ENCODE assay signal across 8 cellular contexts in the genomic region with DNA sequence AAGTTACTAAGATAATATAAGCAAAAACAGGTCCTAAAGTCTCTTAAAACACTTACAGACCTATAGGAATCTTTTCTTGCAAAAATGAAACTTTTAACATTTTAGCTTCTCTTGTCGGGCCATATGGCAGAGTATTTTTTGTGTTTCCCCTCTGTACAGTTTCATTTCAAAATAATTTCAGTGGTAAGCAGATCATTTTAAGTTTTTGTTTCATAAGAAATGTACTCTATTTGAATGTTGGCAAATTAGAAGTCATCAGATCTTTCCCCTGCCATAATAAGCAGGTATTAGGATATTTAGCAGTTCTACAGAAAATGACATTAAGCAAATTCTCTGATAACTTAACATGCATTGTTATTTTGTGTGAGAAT. TPM values are rescaled to one million over a fixed set of nuclear protein-coding genes. Genes with fewer than 3 reads are reported as not detected.
DNase-seq lines count a peak whose midpoint lies in the region; ATAC-seq and TF ChIP-seq lines count a peak whose summit lies in the region.

No MANE protein-coding gene starts in this region.

- H4K12ac ChIP-seq in trophoblast cell (ENCODE audit: low read depth, low read length): no peak overlapping the region

- H3K27ac Mint-ChIP-seq in natural killer cell treated with Interleukin-12 subunit alpha and Interleukin-12 subunit beta and Interleukin-15 and Interleukin-18, amount 100 ng/mL, for 72 hours: peak overlapping the region; percentile 40 to 64
- no peak overlapping the region for H3K27ac Mint-ChIP-seq in natural killer cell
- H3K27ac Mint-ChIP-seq in endothelial cell (ENCODE audit: unreplicated experiment): peak overlapping the region; percentile 17

- no peak overlapping the region for H3K23ac ChIP-seq in trophoblast cell (ENCODE audit: low read length)

- H3K4ac ChIP-seq in trophoblast cell (ENCODE audit: low read depth, low read length): no peak overlapping the region

- no peaks in the 10 kb centered on the region for H3K36me3 ChIP-seq in trophoblast cell (ENCODE audit: control insufficient read depth in 1 of 2, insufficient read depth in 2 of 2, low read length in 2 of 2)

- H3K79me2 ChIP-seq in trophoblast cell (ENCODE audit: control insufficient read depth, insufficient read depth, low read length, poor library complexity): no peaks in the 10 kb centered on the region

- H2BK120ac ChIP-seq in trophoblast cell (ENCODE audit: insufficient read depth, low read length, poor library complexity): no peak overlapping the region

- H3K4me3 ChIP-seq in trophoblast cell (ENCODE audit: low read depth, low read length): no peak overlapping the region

- H3K4me1 Mint-ChIP-seq in natural killer cell treated with Interleukin-12 subunit alpha and Interleukin-12 subunit beta and Interleukin-15 and Interleukin-18, amount 100 ng/mL, for 72 hours (ENCODE audit: low read depth in 2 of 2): peaks cover 10 to 18% of the 10 kb centered on the region in 2 donors
- H3K4me1 Mint-ChIP-seq in natural killer cell (peaks cover 11 to 14% of the 10 kb centered on the region in 2 donors), endothelial cell (ENCODE audit: unreplicated experiment) (peaks cover 70% of the 10 kb centered on the region)

- H3K9me3 Mint-ChIP-seq in natural killer cell treated with Interleukin-12 subunit alpha and Interleukin-12 subunit beta and Interleukin-15 and Interleukin-18, amount 100 ng/mL, for 72 hours: no peaks in the 10 kb centered on the region
- no peaks in the 10 kb centered on the region for H3K9me3 Mint-ChIP-seq in natural killer cell
- H3K9me3 Mint-ChIP-seq in endothelial cell (ENCODE audit: unreplicated experiment): no peaks in the 10 kb centered on the region

- peaks cover 5% of the 10 kb centered on the region for H3K79me1 ChIP-seq in trophoblast cell (ENCODE audit: low read length)

- intact Hi-C loops in natural killer cell (cut with micrococcal nuclease): no loop called here

- peaks cover 5 to 7% of the 10 kb centered on the region in 2 donors for H3K27me3 Mint-ChIP-seq in natural killer cell treated with Interleukin-12 subunit alpha and Interleukin-12 subunit beta and Interleukin-15 and Interleukin-18, amount 100 ng/mL, for 72 hours
- peaks cover 0 to 6% of the 10 kb centered on the region in 2 donors for H3K27me3 Mint-ChIP-seq in natural killer cell (ENCODE audit: low read depth in 2 of 2)
- H3K27me3 Mint-ChIP-seq in endothelial cell (ENCODE audit: unreplicated experiment): peaks cover 3% of the 10 kb centered on the region

- DNase-seq in natural killer cell treated with Interleukin-12 subunit alpha and Interleukin-12 subunit beta and Interleukin-15 and Interleukin-18, amount 100 ng/mL, for 72 hours (ENCODE audit: low spot score): no peak
- DNase-seq in natural killer cell (no peak), endothelial cell (ENCODE audit: low spot score) (no peak), dedifferentiated amniotic fluid mesenchymal stem cell (ENCODE audit: extremely low spot score) (no peak), DMS 273 treated with DMSO at 0.1 percent for 48 hours (lab: John Stamatoyannopoulos, UW) (no peak), trophoblast cell (no peak), SK-N-DZ (ENCODE audit: low spot score) (no peak)

- no peak overlapping the region for H2AFZ ChIP-seq in trophoblast cell (ENCODE audit: insufficient read depth, low read length, poor library complexity)

- H3K14ac ChIP-seq in trophoblast cell (ENCODE audit: low read length): no peak overlapping the region

- H2BK12ac ChIP-seq in trophoblast cell (ENCODE audit: low read length): no peak overlapping the region

- H2BK5ac ChIP-seq in trophoblast cell (ENCODE audit: low read depth, low read length, poor library complexity): no peak overlapping the region

- no peak overlapping the region for H3K18ac ChIP-seq in trophoblast cell (ENCODE audit: low read length)

- peak in 1 of 2 donors; percentile 8 for ATAC-seq in natural killer cell treated with Interleukin-12 subunit alpha and Interleukin-12 subunit beta and Interleukin-15 and Interleukin-18, amount 100 ng/mL, for 72 hours
- ATAC-seq in natural killer cell: no peak
- peak; percentile 32 for ATAC-seq in HG03342 (IDR thresholded peaks at IDR 0.05; ENCODE audit: unreplicated experiment)

- peak overlapping the region; percentile 81 for H3K4me3 Mint-ChIP-seq in natural killer cell treated with Interleukin-12 subunit alpha and Interleukin-12 subunit beta and Interleukin-15 and Interleukin-18, amount 100 ng/mL, for 72 hours
- no peak overlapping the region for H3K4me3 Mint-ChIP-seq in natural killer cell
- no peak overlapping the region for H3K4me3 Mint-ChIP-seq in endothelial cell (ENCODE audit: unreplicated experiment)

- no peaks in the 10 kb centered on the region for H3K9me3 ChIP-seq in trophoblast cell (ENCODE audit: insufficient read depth, low read depth, low read length)

- TF ChIP-seq CTCF in natural killer cell (IDR thresholded peaks at IDR 0.05) (no peak), endothelial cell (IDR thresholded peaks at IDR 0.05; ENCODE audit: unreplicated experiment) (no peak)

- H3K9ac ChIP-seq in trophoblast cell (ENCODE audit: low read length): no peak overlapping the region

- H3K36me3 Mint-ChIP-seq in natural killer cell treated with Interleukin-12 subunit alpha and Interleukin-12 subunit beta and Interleukin-15 and Interleukin-18, amount 100 ng/mL, for 72 hours: no peaks in the 10 kb centered on the region
- H3K36me3 Mint-ChIP-seq in natural killer cell: no peaks in the 10 kb centered on the region
- H3K36me3 Mint-ChIP-seq in endothelial cell (ENCODE audit: low read depth, unreplicated experiment): peaks cover 27% of the 10 kb centered on the region

- H4K8ac ChIP-seq in trophoblast cell (ENCODE audit: low read depth, low read length): no peak overlapping the region

- H2AK5ac ChIP-seq in trophoblast cell (ENCODE audit: low read length): no peak overlapping the region

- H3K27ac ChIP-seq in trophoblast cell (ENCODE audit: low read depth, low read length): no peak overlapping the region

- WGBS in trophoblast cell (ENCODE audit: extremely low coverage, insufficient coverage, insufficient read length): no CpG with 5 or more reads among the region's 1 CpG

- H3K27me3 ChIP-seq in trophoblast cell (ENCODE audit: insufficient read depth, low read length): no peaks in the 10 kb centered on the region

- H3K4me2 ChIP-seq in trophoblast cell (ENCODE audit: low read length): no peak overlapping the region

- H3K4me1 ChIP-seq in trophoblast cell (ENCODE audit: control insufficient read depth in 1 of 2, insufficient read depth in 2 of 2, low read length in 2 of 2): peaks cover 3 to 7% of the 10 kb centered on the region in 2 experiments

- no peak overlapping the region for H4K91ac ChIP-seq in trophoblast cell (ENCODE audit: low read depth, low read length)

RNA-seq across cellular contexts. Expression of a gene that starts 37.9 kb away (rescaled TPM):
- total RNA-seq in natural killer cell treated with Interleukin-12 subunit alpha and Interleukin-12 subunit beta and Interleukin-15 and Interleukin-18, amount 100 ng/mL, for 72 hours: 1 to 10 TPM; 3.7 to 5.0 TPM
- total RNA-seq in natural killer cell: under 1 TPM; 0.16 to 0.52 (median 0.40) TPM
- 60.7 TPM for total RNA-seq in endothelial cell (ENCODE audit: unreplicated experiment)
- polyA plus RNA-seq in trophoblast cell (2013): 4.7 and 4.9 TPM in 2 replicates
- 1.4 and 2.2 TPM in 2 replicates for polyA plus RNA-seq in SK-N-DZ (2014; cell fraction: cytosol; rRNA removed)
- 2.7 and 3.1 TPM in 2 replicates for polyA plus RNA-seq in SK-N-DZ (2014; cell fraction: nucleus; rRNA removed)

Comparison
In these comparisons a context has a peak if more than half of its experiments do, and no peak if none do; other contexts are left out.
1. H3K27ac Mint-ChIP-seq: peak in natural killer cell treated with Interleukin-12 subunit alpha and Interleukin-12 subunit beta and Interleukin-15 and Interleukin-18, amount 100 ng/mL, for 72 hours (2 of 2) and endothelial cell (single experiment); none in natural killer cell (0 of 2).
2. RNA of a gene that starts 37.9 kb away (total RNA-seq): 60.7 TPM in endothelial cell (single experiment); 3.7 to 5.0 TPM in natural killer cell treated with Interleukin-12 subunit alpha and Interleukin-12 subunit beta and Interleukin-15 and Interleukin-18, amount 100 ng/mL, for 72 hours and 0.16 to 0.52 TPM in natural killer cell; every median in the first group is over 10 times any median in the second.